In genomic region chr19:47275866-47276461, GRCh38 we compare ENCODE assay signal across 8 cellular contexts. TPM values are rescaled to one million over a fixed set of nuclear protein-coding genes. Genes with fewer than 3 reads are reported as not detected.
A peak's percentile ranks its signal among the peaks of the same experiment; 100 is the strongest.
DNase-seq lines count a peak whose midpoint lies in the region; ATAC-seq and TF ChIP-seq lines count a peak whose summit lies in the region.

No MANE protein-coding gene starts in this region.

- peak overlapping the region; percentile 92; the same call in 1 of the 2 replicates for H3K4me2 ChIP-seq in OCI-LY1 (ENCODE audit: low read length)

- no peak overlapping the region for H3K27ac ChIP-seq in OCI-LY1 (ENCODE audit: low read depth, low read length, poor library complexity, severe bottlenecking)

- H4K20me1 ChIP-seq in OCI-LY1 (ENCODE audit: insufficient read depth, low read length), result no peaks in the 10 kb centered on the region

- H3K36me3 Mint-ChIP-seq in Calu3 (ENCODE audit: insufficient read depth, unreplicated experiment), result peaks cover 59% of the 10 kb centered on the region
- H3K36me3 Mint-ChIP-seq in progenitor cell of endocrine pancreas (ENCODE audit: insufficient read depth), result peaks cover 6% of the 10 kb centered on the region

- H3K79me2 ChIP-seq in OCI-LY1 (ENCODE audit: insufficient read depth, low read length), result no peaks in the 10 kb centered on the region

- H3K27me3 Mint-ChIP-seq in Calu3 (ENCODE audit: unreplicated experiment), result no peaks in the 10 kb centered on the region
- H3K27me3 Mint-ChIP-seq in progenitor cell of endocrine pancreas, result peaks cover 12% of the 10 kb centered on the region

- TF ChIP-seq CTCF in Calu3 (IDR thresholded peaks at IDR 0.05; ENCODE audit: unreplicated experiment) (no peak), OCI-LY1 (IDR thresholded peaks at IDR 0.05; ENCODE audit: low read length) (no peak), progenitor cell of endocrine pancreas (IDR thresholded peaks at IDR 0.05; ENCODE audit: unreplicated experiment) (no peak)

- H3K9me3 ChIP-seq in OCI-LY1 (ENCODE audit: low read length), result no peaks in the 10 kb centered on the region

- no peak for ATAC-seq in GM21423 (IDR thresholded peaks at IDR 0.05; ENCODE audit: unreplicated experiment)

- no peaks in the 10 kb centered on the region for H3F3A ChIP-seq in OCI-LY1 (ENCODE audit: insufficient read depth, low read length)

- intact Hi-C loops in Calu3 (cut with micrococcal nuclease; ENCODE audit: unreplicated experiment), result no loop called here

- no peaks in the 10 kb centered on the region for H3K27me3 ChIP-seq in OCI-LY1 (ENCODE audit: insufficient read depth, low read length)

- H2AFZ ChIP-seq in OCI-LY1 (ENCODE audit: low read length), result no peak overlapping the region

- H3K9me3 Mint-ChIP-seq in Calu3 (ENCODE audit: low read depth, unreplicated experiment) (no peaks in the 10 kb centered on the region), progenitor cell of endocrine pancreas (ENCODE audit: low read depth) (no peaks in the 10 kb centered on the region)

- BruUV-seq in Calu3 (replicated peaks; lab: Mats Ljungman, UMichigan), result TSS peak; percentile 3

- CTCF ChIA-PET in Calu3 (lab: Charles Lee), result interaction anchor here (0.9 kb wide), 1 partner anchor 20 kb away, joined by 5 read pairs; the partner anchor contains the start of gene CCDC9

- peak overlapping the region; percentile 60; the same call in 1 of the 2 replicates for H3K9ac ChIP-seq in OCI-LY1 (ENCODE audit: low read length)

- no peaks in the 10 kb centered on the region for H3K9me2 ChIP-seq in OCI-LY1 (ENCODE audit: low read depth, low read length)

- peaks cover 15% of the 10 kb centered on the region for H3K36me3 ChIP-seq in OCI-LY1 (ENCODE audit: insufficient read depth, low read length)

- H3K27ac Mint-ChIP-seq in Calu3 (ENCODE audit: unreplicated experiment) (peak overlapping the region; percentile 64), progenitor cell of endocrine pancreas (peak overlapping the region; percentile 71)

- DNase-seq in Calu3, result no peak
- peak; percentile 62 for DNase-seq in fibroblast of gingiva (ENCODE audit: low read depth)
- no peak for DNase-seq in progenitor cell of endocrine pancreas (ENCODE audit: low spot score, unreplicated experiment)
- no peak for DNase-seq in ureter (ENCODE audit: low spot score)
- DNase-seq in KG1 (lab: John Stamatoyannopoulos, UW), result no peak
- no peak for DNase-seq in SKM-1 (lab: John Stamatoyannopoulos, UW; ENCODE audit: unreplicated experiment)

- H3K4me3 Mint-ChIP-seq in Calu3 (ENCODE audit: low read depth, unreplicated experiment), result peak overlapping the region; percentile 24
- H3K4me3 Mint-ChIP-seq in progenitor cell of endocrine pancreas (ENCODE audit: low read depth), result peak overlapping the region; percentile 64

- H3K4me1 Mint-ChIP-seq in Calu3 (ENCODE audit: low read depth, unreplicated experiment), result peaks cover 27% of the 10 kb centered on the region
- H3K4me1 Mint-ChIP-seq in progenitor cell of endocrine pancreas (ENCODE audit: low read depth), result peaks cover 12% of the 10 kb centered on the region

- H3K4me1 ChIP-seq in OCI-LY1 (ENCODE audit: insufficient read depth, low read length, severe bottlenecking), result peaks cover 19% of the 10 kb centered on the region

- H3K4me3 ChIP-seq in OCI-LY1 (ENCODE audit: low read depth, low read length, poor library complexity, severe bottlenecking), result no peak overlapping the region

RNA-seq across cellular contexts. Expression of gene INAFM1, which starts 1.3 kb away (rescaled TPM):
- total RNA-seq in Calu3 (2022) (12.9 and 13.9 TPM in 2 replicates), progenitor cell of endocrine pancreas (9.1 and 11.8 TPM in 2 replicates), ureter (22.2 TPM)

RNA-seq across cellular contexts. Expression of gene CCDC9, which starts 19.6 kb away (rescaled TPM):
- total RNA-seq in Calu3 (2022), result 38.2 and 39.1 TPM in 2 replicates
- 34.4 and 36.1 TPM in 2 replicates for total RNA-seq in progenitor cell of endocrine pancreas
- total RNA-seq in ureter, result 37.2 TPM

RNA-seq across cellular contexts. Expression of gene C5AR1, which starts 33.7 kb away (rescaled TPM):
- total RNA-seq in Calu3 (2022) (6.2 and 11.9 TPM in 2 replicates), progenitor cell of endocrine pancreas (2.4 and 2.9 TPM in 2 replicates), ureter (5.1 TPM)

RNA-seq across cellular contexts. Expression of gene BBC3, which starts 45.0 kb away (rescaled TPM):
- 8.6 and 9.8 TPM in 2 replicates for total RNA-seq in Calu3 (2022)
- 18.3 and 23.5 TPM in 2 replicates for total RNA-seq in progenitor cell of endocrine pancreas
- 9.9 TPM for total RNA-seq in ureter

RNA-seq across cellular contexts. Expression of gene C5AR2, which starts 56.0 kb away (rescaled TPM):
- 0.31 TPM in 1 of 2 replicates, not detected in the other for total RNA-seq in Calu3 (2022)
- total RNA-seq in progenitor cell of endocrine pancreas, result not detected in 2 replicates
- 2.1 TPM for total RNA-seq in ureter
